ENCODE assay signal across 3 cellular contexts in genomic region chr7:120240350-120240749, GRCh38. TPM values are rescaled to one million over a fixed set of nuclear protein-coding genes. Genes with fewer than 3 reads are reported as not detected.
"Had no signal": no experiment of that assay in that cellular context is flagged by ENCODE, and none has a peak within 500 bp of the region (broad histone marks: within the 10 kb centered on the region; RNA-seq: fewer than 3 reads in every experiment).

No MANE protein-coding gene starts in this region.

RNA-seq across cellular contexts. Expression of gene KCND2, which starts 32.6 kb away (rescaled TPM):
- total RNA-seq: M059J, MCF 10A, NCI-H460 had no signal
